In genomic region chr12:1588574-1588944, GRCh38 we compare ENCODE assay signal across 3 cellular contexts.
TF ChIP-seq lines count a peak whose summit lies in the region.

No MANE protein-coding gene starts in this region.

TF ChIP-seq in GM23338, 12 proteins besides CTCF, POLR2A, EP300 and RAD21 (continues in another document):
- no peak for TF ChIP-seq EZH2phosphoT487 (IDR thresholded peaks at IDR 0.05; ENCODE audit: unreplicated experiment)
- TF ChIP-seq NANOG (IDR thresholded peaks at IDR 0.05; ENCODE audit: borderline replicate concordance), result no peak
- TF ChIP-seq REST (IDR thresholded peaks at IDR 0.05; ENCODE audit: unreplicated experiment), result no peak
- no peak for TF ChIP-seq ZNF114 (CRISPR knock-in tag; IDR thresholded peaks at IDR 0.05)
- TF ChIP-seq STAT1 (IDR thresholded peaks at IDR 0.05; ENCODE audit: unreplicated experiment), result no peak
- TF ChIP-seq CREB1 (CRISPR knock-in tag; IDR thresholded peaks at IDR 0.05; ENCODE audit: low read depth), result no peak

TF ChIP-seq in K562, 482 proteins besides CTCF, POLR2A, EP300 and RAD21:
- TF ChIP-seq HMBOX1 (IDR thresholded peaks at IDR 0.05) (peak; percentile 18; the same call in 1 of the 2 replicates), GATAD2B (IDR thresholded peaks at IDR 0.05; ENCODE audit: borderline replicate concordance) (no peak)

TF ChIP-seq in neural cell, 6 proteins besides CTCF, POLR2A, EP300 and RAD21:
- TF ChIP-seq MXI1 (conservative IDR thresholded peaks at IDR 0.05; ENCODE audit: poor library complexity, severe bottlenecking), result no peak
- TF ChIP-seq REST (IDR thresholded peaks at IDR 0.05; ENCODE audit: borderline replicate concordance), result no peak
- TF ChIP-seq SMC3 (conservative IDR thresholded peaks at IDR 0.05; ENCODE audit: poor library complexity), result no peak
- TF ChIP-seq EZH2 (IDR thresholded peaks at IDR 0.05; ENCODE audit: borderline replicate concordance, insufficient read depth, low read length, poor library complexity, severe bottlenecking), result no peak
- TF ChIP-seq TAF1 (IDR thresholded peaks at IDR 0.05; ENCODE audit: low read depth), result no peak
- TF ChIP-seq POLR2AphosphoS5 (IDR thresholded peaks at IDR 0.05), result no peak
